ENCODE assay signal across 17 cellular contexts in genomic region chr7:137130751-137131158, GRCh38.
A peak's percentile ranks its signal among the peaks of the same experiment; 100 is the strongest.
DNase-seq lines count a peak whose midpoint lies in the region; ATAC-seq, FAIRE-seq and TF ChIP-seq lines count a peak whose summit lies in the region.
"Had no signal": no experiment of that assay in that cellular context is flagged by ENCODE, and none has a peak within 500 bp of the region (broad histone marks: within the 10 kb centered on the region; RNA-seq: fewer than 3 reads in every experiment).

No MANE protein-coding gene starts in this region.

- BruUV-seq in HepG2 (replicated peaks; lab: Mats Ljungman, UMichigan), result no TSS peak

- TF ChIP-seq EP300 in HepG2 (IDR thresholded peaks at IDR 0.05; ENCODE audit: low read depth in 2 of 2, low read length in 2 of 2) (no peak), HepG2 (CRISPR knock-in tag; IDR thresholded peaks at IDR 0.05; ENCODE audit: borderline replicate concordance) (no peak)

- H3K4me3 ChIP-seq in HepG2 (replicated peaks in 1 of 3; ENCODE audit: insufficient read depth in 1 of 3, low read depth in 2 of 3, low read length in 3 of 3) (no peak overlapping the region), right lobe of liver (no peak overlapping the region), adipocyte (ENCODE audit: low read length) (no peak overlapping the region)
- H3K4me3 ChIP-seq: dorsolateral prefrontal cortex, suprapubic skin had no signal

- in situ Hi-C loops in HepG2 (cut with HindIII; ENCODE audit: extremely low pct_ligation_motif_present, low pct_unique_long_range_greater_than_20kb), result no loop called here

- H3K9ac ChIP-seq in HepG2 (ENCODE audit: insufficient read depth, low read depth, low read length) (no peak overlapping the region), adipocyte (ENCODE audit: low read length) (no peak overlapping the region)

- no peak overlapping the region for H3K4me2 ChIP-seq in HepG2 (ENCODE audit: low read depth, low read length)

- H3K36me3 ChIP-seq in HepG2 (replicated peaks in 1 of 2; ENCODE audit: control insufficient read depth in 1 of 2, insufficient read depth in 2 of 2, low read length in 2 of 2), result no peaks in the 10 kb centered on the region
- H3K36me3 ChIP-seq in right lobe of liver, result no peaks in the 10 kb centered on the region
- H3K36me3 ChIP-seq in adipocyte (ENCODE audit: control insufficient read depth, insufficient read depth, low read length, severe bottlenecking), result no peaks in the 10 kb centered on the region
- H3K36me3 ChIP-seq: suprapubic skin had no signal

- TF ChIP-seq POLR2A in HepG2 (IDR thresholded peaks at IDR 0.05; ENCODE audit: insufficient read depth in 1 of 2, low read depth in 2 of 2, low read length in 2 of 2) (no peak), right lobe of liver (IDR thresholded peaks at IDR 0.05) (no peak)

- H3K79me2 ChIP-seq in HepG2 (ENCODE audit: insufficient read depth, low read length), result no peaks in the 10 kb centered on the region

- no peak for FAIRE-seq in HepG2 (lab: Jason Lieb, UNC)

- DNase-seq in HepG2 (ENCODE audit: low spot score) (peak; percentile 21), right lobe of liver (no peak), adipocyte (ENCODE audit: low read depth) (peak; percentile 26), foreskin keratinocyte (peak; percentile 26 to 57), NOMO-1 treated with dmso at 0.1 percent for 144 hours (lab: John Stamatoyannopoulos, UW; ENCODE audit: unreplicated experiment) (no peak), GM10266 (ENCODE audit: extremely low spot score) (no peak)
- DNase-seq in activated CD8-positive, alpha-beta memory T cell treated with anti-CD3 and anti-CD28 coated beads for 24 hours, result no peak
- DNase-seq: activated CD4-positive, alpha-beta memory T cell treated with anti-CD3 and anti-CD28 coated beads, Interleukin-2, amount 10 ng/mL, durations not matched to agents 7 days and 5 days; anterior cingulate cortex; dorsolateral prefrontal cortex; mesendoderm; NCI-H1105; NCI-H345; nephron progenitor cell; retina had no signal

- ATAC-seq in HepG2 (peak; percentile 43; the same call in 2 of the 3 replicates), right lobe of liver (no peak), foreskin keratinocyte (peak; percentile 39), HG02623 (IDR thresholded peaks at IDR 0.05; ENCODE audit: unreplicated experiment) (no peak)

- H4K20me1 ChIP-seq in HepG2 (ENCODE audit: insufficient read depth, low read length), result no peaks in the 10 kb centered on the region

- TF ChIP-seq CTCF in HepG2 (CRISPR knock-in tag; IDR thresholded peaks at IDR 0.05), result no peak
- TF ChIP-seq CTCF in right lobe of liver (IDR thresholded peaks at IDR 0.05), result no peak
- TF ChIP-seq CTCF in foreskin keratinocyte (conservative IDR thresholded peaks at IDR 0.05), result no peak
- TF ChIP-seq CTCF in GM10266 (IDR thresholded peaks at IDR 0.05; ENCODE audit: control insufficient read depth, insufficient read depth, low read depth, missing control alignments), result no peak

- POLR2A ChIA-PET in HepG2 (lab: Yijun Ruan, JAX), result no interaction called here

- no peaks in the 10 kb centered on the region for H3K9me3 ChIP-seq in HepG2 (ENCODE audit: low read length)
- no peaks in the 10 kb centered on the region for H3K9me3 ChIP-seq in right lobe of liver
- H3K9me3 ChIP-seq in adipocyte (ENCODE audit: control insufficient read depth, low read length), result no peaks in the 10 kb centered on the region

- H3K27ac ChIP-seq in HepG2 (ENCODE audit: extremely low read length, insufficient read depth, low read length) (no peak overlapping the region), right lobe of liver (no peak overlapping the region), foreskin keratinocyte (no peak overlapping the region)
- H3K27ac ChIP-seq: dorsolateral prefrontal cortex, suprapubic skin had no signal

- H3K27me3 ChIP-seq in HepG2 (ENCODE audit: control insufficient read depth in 1 of 2, insufficient read depth in 2 of 2, low read length in 2 of 2), result no peaks in the 10 kb centered on the region
- H3K27me3 ChIP-seq in right lobe of liver, result no peaks in the 10 kb centered on the region
- no peaks in the 10 kb centered on the region for H3K27me3 ChIP-seq in adipocyte (replicated peaks; ENCODE audit: control insufficient read depth, insufficient read depth, low read length)
- H3K27me3 ChIP-seq in foreskin keratinocyte, result no peaks in the 10 kb centered on the region
- H3K27me3 ChIP-seq: suprapubic skin had no signal

- H2AFZ ChIP-seq in HepG2 (ENCODE audit: low read length), result no peak overlapping the region

- H3K4me1 ChIP-seq in HepG2 (ENCODE audit: insufficient read depth, low read length) (no peaks in the 10 kb centered on the region), right lobe of liver (no peaks in the 10 kb centered on the region), adipocyte (ENCODE audit: control insufficient read depth, insufficient read depth, low read length) (peaks cover 22% of the 10 kb centered on the region), foreskin keratinocyte (no peaks in the 10 kb centered on the region)
- H3K4me1 ChIP-seq: suprapubic skin had no signal

- CTCF ChIA-PET in HepG2 (lab: Yijun Ruan, JAX; ENCODE audit: low intra/inter-chr PET ratio, low total read pairs), result no interaction called here

- TF ChIP-seq RAD21 in HepG2 (CRISPR knock-in tag; IDR thresholded peaks at IDR 0.05), result no peak

- intact Hi-C loops in HepG2 (cut with micrococcal nuclease; ENCODE audit: unreplicated experiment), result no loop called here
- intact Hi-C loops in right lobe of liver (cut with DNase I), result no loop called here

- WGBS in HepG2 (ENCODE audit: low lambda C conversion rate), result 0% methylated on average over 1 of the region's 3 CpGs
- WGBS in right lobe of liver (ENCODE audit: insufficient coverage, low coverage, low lambda C conversion rate, missing lambda C conversion rate), result 43% methylated on average over 2 of the region's 3 CpGs

TF ChIP-seq in HepG2, 621 proteins besides CTCF, POLR2A, EP300 and RAD21 (continues in another document):
- TF ChIP-seq PBX2 (CRISPR knock-in tag; IDR thresholded peaks at IDR 0.05) (no peak), MED13 (CRISPR knock-in tag; IDR thresholded peaks at IDR 0.05) (no peak), ZNF883 (CRISPR knock-in tag; IDR thresholded peaks at IDR 0.05; ENCODE audit: not compliant biosample characterization) (no peak), CBX2 (IDR thresholded peaks at IDR 0.05; ENCODE audit: low read depth, low read length) (no peak), CBX2 (CRISPR knock-in tag; IDR thresholded peaks at IDR 0.05; ENCODE audit: low read depth) (no peak), MYPOP (CRISPR knock-in tag; IDR thresholded peaks at IDR 0.05) (no peak), ARID3A (IDR thresholded peaks at IDR 0.05; ENCODE audit: low read depth, low read length) (no peak), ZNF513 (CRISPR knock-in tag; conservative IDR thresholded peaks at IDR 0.05) (no peak), PAF1 (CRISPR knock-in tag; IDR thresholded peaks at IDR 0.05) (no peak), NR2C2 (CRISPR knock-in tag; IDR thresholded peaks at IDR 0.05; ENCODE audit: borderline replicate concordance) (no peak), NFIC (IDR thresholded peaks at IDR 0.05; ENCODE audit: low read length) (no peak), ZNF615 (CRISPR knock-in tag; IDR thresholded peaks at IDR 0.05; ENCODE audit: borderline replicate concordance) (no peak), MTA1 (CRISPR knock-in tag; IDR thresholded peaks at IDR 0.05; ENCODE audit: borderline replicate concordance) (no peak)

Comparison
In these comparisons a context has a peak if more than half of its experiments do, and no peak if none do; other contexts are left out.
1. ATAC-seq: peak in HepG2 (single experiment) and foreskin keratinocyte (single experiment); none in right lobe of liver (0 of 4) and HG02623 (single experiment).
2. DNase-seq: peak in HepG2 (single experiment), adipocyte (single experiment) and foreskin keratinocyte (2 of 2); none in right lobe of liver (0 of 3), NOMO-1 treated with dmso at 0.1 percent for 144 hours (single experiment), activated CD8-positive, alpha-beta memory T cell treated with anti-CD3 and anti-CD28 coated beads for 24 hours (single experiment) and GM10266 (single experiment).